ENCODE assay signal across 8 cellular contexts in genomic region chr11:126318642-126319373, GRCh38. TPM values are rescaled to one million over a fixed set of nuclear protein-coding genes. Genes with fewer than 3 reads are reported as not detected.
A peak's percentile ranks its signal among the peaks of the same experiment; 100 is the strongest.
DNase-seq lines count a peak whose midpoint lies in the region; FAIRE-seq and TF ChIP-seq lines count a peak whose summit lies in the region.

No MANE protein-coding gene starts in this region.

- H3K9me3 ChIP-seq in adrenal gland (replicated peaks in 1 of 3) (no peaks in the 10 kb centered on the region), stomach smooth muscle (ENCODE audit: control insufficient read depth in 2 of 2, low read length in 2 of 2) (no peaks in the 10 kb centered on the region)

- no peak for TF ChIP-seq POLR2A in H54 (IDR thresholded peaks at IDR 0.05; ENCODE audit: low read depth, low read length)
- peak; percentile 41 for TF ChIP-seq POLR2A in NB4 (IDR thresholded peaks at IDR 0.05; ENCODE audit: extremely low read depth, insufficient read length)
- no peak for TF ChIP-seq POLR2A in adrenal gland (IDR thresholded peaks at IDR 0.05)

- intact Hi-C loops in adrenal gland (cut with DNase I) = loop anchor here (5.0 to 10.0 kb wide), 2 partner anchors 38 to 116 kb away; partner anchors contain the start of gene ST3GAL4 (in 1 of the 2)

- H3K9ac ChIP-seq in stomach smooth muscle (ENCODE audit: low read length in 2 of 2) = peak overlapping the region in 1 of 2 donors; percentile 21

- no peak for TF ChIP-seq CTCF in NB4 (IDR thresholded peaks at IDR 0.05; ENCODE audit: low read depth, low read length)
- no peak for TF ChIP-seq CTCF in adrenal gland (IDR thresholded peaks at IDR 0.05)

- 55 to 75% (median 59%) methylated on average over 6 to 7 of the region's 7 CpGs for WGBS in adrenal gland, 4 donors

- peak overlapping the region; percentile 66 to 91 (median 81) for H3K27ac ChIP-seq in adrenal gland
- H3K27ac ChIP-seq in stomach smooth muscle (ENCODE audit: low read length) = peak overlapping the region; percentile 88

- H3K36me3 ChIP-seq in adrenal gland (replicated peaks in 1 of 2) (no peaks in the 10 kb centered on the region), stomach smooth muscle (ENCODE audit: control insufficient read depth in 2 of 2, insufficient read depth in 2 of 2, low read length in 2 of 2) (peaks cover 0 to 3% of the 10 kb centered on the region in 2 donors)

- DNase-seq in NCI-H82 (lab: John Stamatoyannopoulos, UW) (peak; percentile 34), NCI-H82 treated with DMSO at 0.1 percent for 48 hours (lab: John Stamatoyannopoulos, UW; ENCODE audit: unreplicated experiment) (no peak), H54 (ENCODE audit: insufficient read length, low spot score) (no peak), NB4 (ENCODE audit: low read depth) (peak; percentile 98), adrenal gland (peak in 2 of 7 donors; percentile 8 to 49), iris pigment epithelial cell (ENCODE audit: low read depth) (peak; percentile 98)
- DNase-seq in stimulated activated CD4-positive, alpha-beta T cell treated with anti-CD3 and anti-CD28 coated beads, Interleukin-4, amount 100 ng/mL, for 4 hours = no peak

- H3K4me1 ChIP-seq in adrenal gland (replicated peaks in 1 of 2) (peaks cover 13 to 41% of the 10 kb centered on the region in 2 donors), stomach smooth muscle (ENCODE audit: control insufficient read depth, insufficient read depth, low read length) (peaks cover 22% of the 10 kb centered on the region)

- FAIRE-seq in H54 (lab: Jason Lieb, UNC) = peak; percentile 88

- H3K4me3 ChIP-seq in NB4 (ENCODE audit: low read depth, low read length) (peak overlapping the region; percentile 46), adrenal gland (no peak overlapping the region), stomach smooth muscle (ENCODE audit: low read length in 2 of 2) (peak overlapping the region; percentile 31 to 67)

- no peaks in the 10 kb centered on the region for H3K27me3 ChIP-seq in adrenal gland
- no peaks in the 10 kb centered on the region for H3K27me3 ChIP-seq in stomach smooth muscle (ENCODE audit: control insufficient read depth in 1 of 2, insufficient read depth in 2 of 2, low read length in 2 of 2)

RNA-seq across cellular contexts. Expression of gene DCPS, which starts 14.9 kb away (rescaled TPM):
- total RNA-seq in adrenal gland = 10 to 100 TPM in 7 of 8 donors, 1 to 10 TPM in 1; 8.3 to 22.2 (median 18.8) TPM
- polyA plus RNA-seq in adrenal gland = 10 to 100 TPM; 18.2 to 45.5 (median 22.4) TPM

RNA-seq across cellular contexts. Expression of gene TIRAP, which starts 35.9 kb away (rescaled TPM):
- total RNA-seq in adrenal gland = 10 to 100 TPM in 7 of 8 donors, 1 to 10 TPM in 1; 8.9 to 41.1 (median 13.5) TPM
- 10 to 100 TPM in 1 of 3 donors, 1 to 10 TPM in 2; 4.7 to 12.0 (median 5.9) TPM for polyA plus RNA-seq in adrenal gland

RNA-seq across cellular contexts. Expression of gene ST3GAL4, which starts 36.7 kb away (rescaled TPM):
- 100 to 1,000 TPM; 119 to 359 (median 144) TPM for total RNA-seq in adrenal gland
- 100 to 1,000 TPM; 210 to 265 (median 254) TPM for polyA plus RNA-seq in adrenal gland

RNA-seq across cellular contexts. Expression of gene FOXRED1, which starts 49.9 kb away (rescaled TPM):
- total RNA-seq in adrenal gland = 10 to 100 TPM in 7 of 8 donors, 1 to 10 TPM in 1; 7.2 to 33.0 (median 26.8) TPM
- 10 to 100 TPM; 31.3 to 55.3 (median 43.9) TPM for polyA plus RNA-seq in adrenal gland

RNA-seq across cellular contexts. Expression of gene SRPRA, which starts 50.1 kb away (rescaled TPM):
- 100 to 1,000 TPM in 6 of 8 donors, 10 to 100 TPM in 2; 80.5 to 194 (median 116) TPM for total RNA-seq in adrenal gland
- 100 to 1,000 TPM in 1 of 3 donors, 10 to 100 TPM in 2; 61.5 to 194 (median 88.2) TPM for polyA plus RNA-seq in adrenal gland

Comparison
In these comparisons a context has a peak if more than half of its experiments do, and no peak if none do; other contexts are left out.
1. DNase-seq: peak in NCI-H82 (single experiment), NB4 (single experiment) and iris pigment epithelial cell (single experiment); none in NCI-H82 treated with DMSO at 0.1 percent for 48 hours (single experiment), H54 (single experiment) and stimulated activated CD4-positive, alpha-beta T cell treated with anti-CD3 and anti-CD28 coated beads, Interleukin-4, amount 100 ng/mL, for 4 hours (0 of 2).
2. H3K4me3 ChIP-seq: peak in NB4 (single experiment) and stomach smooth muscle (2 of 2); none in adrenal gland (0 of 4).